In the genomic region with DNA sequence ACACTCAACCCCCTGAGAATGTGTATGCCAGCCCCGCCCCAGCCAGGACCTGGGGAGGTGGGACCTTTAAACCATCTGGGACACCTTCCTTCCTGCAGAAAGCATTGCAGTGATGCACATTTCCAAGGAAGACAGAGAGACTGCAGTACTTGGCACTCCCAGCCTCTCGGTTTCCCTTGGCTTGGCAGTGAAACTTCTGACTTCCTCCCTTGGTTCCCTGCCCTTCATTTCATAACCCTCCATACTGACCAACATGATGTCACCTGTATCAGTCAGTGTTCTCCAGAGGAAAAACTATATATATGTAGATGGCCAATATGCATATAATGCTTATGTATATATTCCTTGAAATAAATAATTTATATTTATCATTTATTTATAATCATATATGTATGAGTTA, we compare ENCODE assay signal across 20 cellular contexts.
DNase-seq lines count a peak whose midpoint lies in the region; ATAC-seq and TF ChIP-seq lines count a peak whose summit lies in the region.
"Had no signal": no experiment of that assay in that cellular context is flagged by ENCODE, and none has a peak within 500 bp of the region (broad histone marks: within the 10 kb centered on the region; RNA-seq: fewer than 3 reads in every experiment).

No MANE protein-coding gene starts in this region.

- H4K20me1 ChIP-seq in IMR-90 (ENCODE audit: insufficient read depth, low read length): no peaks in the 10 kb centered on the region
- H4K20me1 ChIP-seq in mammary epithelial cell (ENCODE audit: insufficient read depth, low read length): no peaks in the 10 kb centered on the region

- H3K4ac ChIP-seq in IMR-90 (ENCODE audit: low read depth, low read length) (peak overlapping the region; percentile 76), neuronal stem cell (ENCODE audit: low read length) (no peak overlapping the region)

- no peak overlapping the region for H2BK12ac ChIP-seq in neuronal stem cell (ENCODE audit: low read length)

- H3K4me1 Mint-ChIP-seq in immature natural killer cell: no peaks in the 10 kb centered on the region

- H3K18ac ChIP-seq in IMR-90 (ENCODE audit: low read depth, low read length): no peak overlapping the region
- H3K18ac ChIP-seq in neuronal stem cell (ENCODE audit: low read length): no peak overlapping the region

- 0 out of 4 replicates have a peak overlapping the region, but pooled peaks of 1 of the 2 experiments have one; percentile 38 for H4K8ac ChIP-seq in IMR-90 (ENCODE audit: low read depth in 2 of 2, low read length in 2 of 2)
- no peak overlapping the region for H4K8ac ChIP-seq in neuronal stem cell (ENCODE audit: low read depth, low read length)

- H3K4me3 ChIP-seq in AG10803 (ENCODE audit: low read length) (no peak overlapping the region), IMR-90 (ENCODE audit: insufficient read depth, low read depth, low read length) (no peak overlapping the region), mammary epithelial cell (replicated peaks in 1 of 3; ENCODE audit: insufficient read depth in 1 of 3, low read depth in 2 of 3, low read length in 3 of 3) (no peak overlapping the region), neuronal stem cell (ENCODE audit: low read length in 2 of 2) (no peak overlapping the region)
- H3K4me3 ChIP-seq: ascending aorta, gastroesophageal sphincter, K562, ovary, tibial nerve had no signal

- dilution Hi-C loops in IMR-90 (cut with HindIII; ENCODE audit: low sequenced_read_pairs, unreplicated experiment) (no loop called here), mammary epithelial cell (cut with HindIII; ENCODE audit: low sequenced_read_pairs) (no loop called here)

- POLR2A ChIA-PET in IMR-90 (lab: Charles Lee; ENCODE audit: unreplicated experiment): no interaction called here

- peaks cover 6 to 11% (median 8%) of the 10 kb centered on the region in 3 donors for H3K27me3 Mint-ChIP-seq in immature natural killer cell (ENCODE audit: low read depth in 3 of 3)

- in situ Hi-C loops in IMR-90 (cut with MboI; ENCODE audit: low sequenced_read_pairs): no loop called here
- in situ Hi-C loops in mammary epithelial cell (cut with MboI; ENCODE audit: low sequenced_read_pairs in 2 of 2): no loop called here

- H2BK120ac ChIP-seq in IMR-90 (ENCODE audit: low read depth, low read length) (peak overlapping the region; percentile 59), neuronal stem cell (ENCODE audit: low read depth, low read length) (no peak overlapping the region)

- H2BK20ac ChIP-seq in IMR-90 (ENCODE audit: low read depth, low read length): peak overlapping the region; percentile 93

- no TSS peak for BruUV-seq in IMR-90 (replicated peaks; lab: Mats Ljungman, UMichigan)
- no TSS peak for BruUV-seq in mammary epithelial cell (replicated peaks; lab: Mats Ljungman, UMichigan)

- no peak overlapping the region for H3K56ac ChIP-seq in IMR-90 (ENCODE audit: extremely low read depth, insufficient read depth, low read length)

- H3K4me1 ChIP-seq in IMR-90 (ENCODE audit: control insufficient read depth, insufficient read depth, low read length): peaks cover 6% of the 10 kb centered on the region
- H3K4me1 ChIP-seq in mammary epithelial cell (ENCODE audit: insufficient read depth, low read length): no peaks in the 10 kb centered on the region
- peaks cover 0 to 23% of the 10 kb centered on the region in 2 donors for H3K4me1 ChIP-seq in neuronal stem cell (ENCODE audit: control insufficient read depth in 2 of 2, insufficient read depth in 1 of 2, low read depth in 1 of 2, low read length in 2 of 2)

- no peak for TF ChIP-seq POLR2A in IMR-90 (IDR thresholded peaks at IDR 0.05; ENCODE audit: low read depth, low read length)

- H3K27ac ChIP-seq in IMR-90 (ENCODE audit: insufficient read depth, low read length): peak overlapping the region; percentile 60; the same call in 1 of the 2 replicates
- H3K27ac ChIP-seq in mammary epithelial cell (ENCODE audit: insufficient read depth, low read depth, low read length): no peak overlapping the region
- peak overlapping the region; percentile 4 for H3K27ac ChIP-seq in neuronal stem cell (replicated peaks; ENCODE audit: low read length)
- H3K27ac ChIP-seq: ascending aorta, C4-2B, gastroesophageal sphincter, ovary, tibial nerve had no signal

- no peak overlapping the region for H2AK9ac ChIP-seq in IMR-90 (replicated peaks; ENCODE audit: low read depth, low read length, poor library complexity)

- H4K91ac ChIP-seq in IMR-90 (ENCODE audit: insufficient read depth, low read depth, low read length): peak overlapping the region; percentile 62
- H4K91ac ChIP-seq in neuronal stem cell (ENCODE audit: low read depth, low read length, poor library complexity): no peak overlapping the region

- no CpG with 5 or more reads among the region's 2 CpGs for WGBS in IMR-90 (ENCODE audit: extremely low coverage in 2 of 2, insufficient read length in 1 of 2), 2 experiments
- 25% methylated on average over 2 of the region's 2 CpGs for WGBS in mammary epithelial cell (ENCODE audit: low coverage, missing lambda C conversion rate)
- no CpG with 5 or more reads among the region's 2 CpGs for WGBS in neuronal stem cell (ENCODE audit: extremely low coverage in 2 of 2, insufficient read length in 2 of 2, insufficient replicate concordance in 1 of 2), 2 donors

- H2AFZ ChIP-seq in IMR-90 (replicated peaks; ENCODE audit: low read length, poor library complexity) (peak overlapping the region; percentile 36), mammary epithelial cell (ENCODE audit: low read depth, low read length) (no peak overlapping the region), neuronal stem cell (ENCODE audit: low read length) (no peak overlapping the region)

- H3K36me3 Mint-ChIP-seq in immature natural killer cell: no peaks in the 10 kb centered on the region
- H3K36me3 Mint-ChIP-seq: activated CD4-positive, alpha-beta memory T cell treated with anti-CD3 and anti-CD28 coated beads for 36 hours had no signal

- H3K9me1 ChIP-seq in IMR-90 (ENCODE audit: insufficient read depth, low read length): 0 out of 2 replicates have a peak, but pooled peaks cover 5% of the 10 kb centered on the region

- no peaks in the 10 kb centered on the region for H3K79me2 ChIP-seq in mammary epithelial cell (ENCODE audit: insufficient read depth, low read length)

- H2BK5ac ChIP-seq in IMR-90 (ENCODE audit: low read depth, low read length, poor library complexity, severe bottlenecking): no peak overlapping the region
- H2BK5ac ChIP-seq in neuronal stem cell (ENCODE audit: low read length): no peak overlapping the region

- H3K4me3 Mint-ChIP-seq in immature natural killer cell: no peak overlapping the region
- H3K4me3 Mint-ChIP-seq: activated CD4-positive, alpha-beta memory T cell treated with anti-CD3 and anti-CD28 coated beads for 36 hours had no signal

- no peak overlapping the region for H2BK15ac ChIP-seq in IMR-90 (ENCODE audit: low read depth, low read length)
- H2BK15ac ChIP-seq in neuronal stem cell (ENCODE audit: low read length): no peak overlapping the region

- H3K27ac Mint-ChIP-seq in immature natural killer cell: no peak overlapping the region
- H3K27ac Mint-ChIP-seq: activated CD4-positive, alpha-beta memory T cell treated with anti-CD3 and anti-CD28 coated beads for 36 hours; activated T-helper 2 cell treated with anti-CD3 and anti-CD28 coated beads, Interferon-gamma antibody, Interleukin-2, Interleukin-4, amounts not matched to agents 10 μg/mL and 5 μg/mL and 100 μg/mL, durations not matched to agents 14 hours and 24 hours and 36 hours had no signal

- intact Hi-C loops in IMR-90 (cut with micrococcal nuclease) (no loop called here), mammary epithelial cell (cut with micrococcal nuclease) (no loop called here)

- H3K23ac ChIP-seq in IMR-90 (ENCODE audit: low read depth, low read length) (peak overlapping the region; percentile 19; the same call in 1 of the 2 replicates), neuronal stem cell (ENCODE audit: low read depth, low read length, poor library complexity) (no peak overlapping the region)

- H3K27me3 ChIP-seq in IMR-90 (ENCODE audit: control insufficient read depth, insufficient read depth, low read length) (no peaks in the 10 kb centered on the region), mammary epithelial cell (ENCODE audit: insufficient read depth, low read length) (no peaks in the 10 kb centered on the region), neuronal stem cell (ENCODE audit: control insufficient read depth in 3 of 3, insufficient read depth in 3 of 3, low read depth in 1 of 3, low read length in 3 of 3) (no peaks in the 10 kb centered on the region)
- H3K27me3 ChIP-seq: ascending aorta, gastroesophageal sphincter, ovary, tibial nerve had no signal

- no peak for TF ChIP-seq RAD21 in IMR-90 (IDR thresholded peaks at IDR 0.05; ENCODE audit: low read length)

- no peak overlapping the region for H3K9ac ChIP-seq in IMR-90 (ENCODE audit: low read depth, low read length)
- no peak overlapping the region for H3K9ac ChIP-seq in mammary epithelial cell (ENCODE audit: insufficient read depth, low read length)
- H3K9ac ChIP-seq in neuronal stem cell (ENCODE audit: low read depth, low read length, poor library complexity): no peak overlapping the region

- H3K9me3 ChIP-seq in IMR-90 (ENCODE audit: control insufficient read depth, insufficient read depth, low read length) (no peaks in the 10 kb centered on the region), mammary epithelial cell (replicated peaks; ENCODE audit: insufficient read depth, low read length) (no peaks in the 10 kb centered on the region), neuronal stem cell (replicated peaks in 1 of 2; ENCODE audit: control insufficient read depth in 2 of 2, insufficient read depth in 1 of 2, low read depth in 1 of 2, low read length in 2 of 2) (peaks cover 0 to 2% of the 10 kb centered on the region in 2 donors)
- H3K9me3 ChIP-seq: ascending aorta, gastroesophageal sphincter, ovary, tibial nerve had no signal

- H2AK5ac ChIP-seq in IMR-90 (ENCODE audit: low read depth, low read length): no peak overlapping the region
- H2AK5ac ChIP-seq in neuronal stem cell (ENCODE audit: low read depth, low read length): no peak overlapping the region

- no peak overlapping the region for H4K5ac ChIP-seq in IMR-90 (ENCODE audit: low read depth, low read length)

- H3K14ac ChIP-seq in IMR-90 (replicated peaks; ENCODE audit: low read depth, low read length) (no peak overlapping the region), neuronal stem cell (ENCODE audit: low read length) (no peak overlapping the region)

- CTCF ChIA-PET in IMR-90 (lab: Yijun Ruan, JAX): interaction anchor here (1.2 to 1.7 kb wide), 2 partner anchors 112 to 248 kb away, joined by 3 to 7 read pairs; no protein-coding TSS in a partner anchor
- CTCF ChIA-PET in mammary epithelial cell (lab: Charles Lee; ENCODE audit: low non-redundant PET): no interaction called here

- no peak for TF ChIP-seq CTCF in AG10803 (conservative IDR thresholded peaks at IDR 0.05; ENCODE audit: low read length)
- no peak for TF ChIP-seq CTCF in IMR-90 (conservative IDR thresholded peaks at IDR 0.05; ENCODE audit: low read depth, low read length)
- TF ChIP-seq CTCF in mammary epithelial cell (conservative IDR thresholded peaks at IDR 0.05 in 1 of 2, IDR thresholded peaks at IDR 0.05 in 1 of 2; ENCODE audit: extremely low read depth in 1 of 2, insufficient read depth in 1 of 2, low read depth in 1 of 2, low read length in 2 of 2): no peak

- no peaks in the 10 kb centered on the region for H3K36me3 ChIP-seq in IMR-90 (ENCODE audit: control insufficient read depth, insufficient read depth, low read length)
- no peaks in the 10 kb centered on the region for H3K36me3 ChIP-seq in mammary epithelial cell (ENCODE audit: insufficient read depth, low read length)
- no peaks in the 10 kb centered on the region for H3K36me3 ChIP-seq in neuronal stem cell (replicated peaks in 1 of 2; ENCODE audit: control insufficient read depth in 2 of 2, insufficient read depth in 2 of 2, low read length in 2 of 2)
- H3K36me3 ChIP-seq: ascending aorta, gastroesophageal sphincter, ovary, tibial nerve had no signal

- H3K4me2 ChIP-seq in IMR-90 (ENCODE audit: low read depth, low read length) (no peak overlapping the region), mammary epithelial cell (ENCODE audit: insufficient read depth, low read depth, low read length) (no peak overlapping the region), neuronal stem cell (ENCODE audit: insufficient read depth, low read length, poor library complexity, severe bottlenecking) (no peak overlapping the region)

- peak; percentile 15 for ATAC-seq in IMR-90 (ENCODE audit: low read depth)
- ATAC-seq in GM21423 (IDR thresholded peaks at IDR 0.05; ENCODE audit: unreplicated experiment): no peak
- ATAC-seq: gastroesophageal sphincter, K562 had no signal

- H3K79me1 ChIP-seq in IMR-90 (ENCODE audit: low read depth in 1 of 2, low read length in 2 of 2) (no peaks in the 10 kb centered on the region), neuronal stem cell (ENCODE audit: low read depth, low read length) (no peaks in the 10 kb centered on the region)

- H3K9me3 Mint-ChIP-seq in immature natural killer cell: no peaks in the 10 kb centered on the region
- H3K9me3 Mint-ChIP-seq: activated CD4-positive, alpha-beta memory T cell treated with anti-CD3 and anti-CD28 coated beads for 36 hours; activated T-helper 2 cell treated with anti-CD3 and anti-CD28 coated beads, Interferon-gamma antibody, Interleukin-2, Interleukin-4, amounts not matched to agents 10 μg/mL and 5 μg/mL and 100 μg/mL, durations not matched to agents 14 hours and 24 hours and 36 hours had no signal

- peak; percentile 82 for DNase-seq in AG10803 (ENCODE audit: low read depth)
- peak; percentile 7 for DNase-seq in IMR-90
- DNase-seq in mammary epithelial cell: peak; percentile 4
- no peak for DNase-seq in neuronal stem cell (ENCODE audit: low spot score)
- no peak for DNase-seq in anterior cingulate cortex (lab: John Stamatoyannopoulos, UW)
- no peak for DNase-seq in immature natural killer cell
- DNase-seq in NK-92 (lab: John Stamatoyannopoulos, UW; ENCODE audit: unreplicated experiment): no peak
- DNase-seq: activated CD4-positive, alpha-beta memory T cell treated with anti-CD3 and anti-CD28 coated beads for 36 hours; effector CD4-positive, alpha-beta T cell; NCI-H1694; NCI-H510A; RPMI8226 had no signal

Comparison
In these comparisons a context has a peak if more than half of its experiments do, and no peak if none do; other contexts are left out.
1. DNase-seq: peak in AG10803 (single experiment), IMR-90 (single experiment) and mammary epithelial cell (single experiment); none in neuronal stem cell (single experiment), anterior cingulate cortex (0 of 58), immature natural killer cell (0 of 3) and NK-92 (single experiment).